ENCODE assay signal across 10 cellular contexts in the genomic region with DNA sequence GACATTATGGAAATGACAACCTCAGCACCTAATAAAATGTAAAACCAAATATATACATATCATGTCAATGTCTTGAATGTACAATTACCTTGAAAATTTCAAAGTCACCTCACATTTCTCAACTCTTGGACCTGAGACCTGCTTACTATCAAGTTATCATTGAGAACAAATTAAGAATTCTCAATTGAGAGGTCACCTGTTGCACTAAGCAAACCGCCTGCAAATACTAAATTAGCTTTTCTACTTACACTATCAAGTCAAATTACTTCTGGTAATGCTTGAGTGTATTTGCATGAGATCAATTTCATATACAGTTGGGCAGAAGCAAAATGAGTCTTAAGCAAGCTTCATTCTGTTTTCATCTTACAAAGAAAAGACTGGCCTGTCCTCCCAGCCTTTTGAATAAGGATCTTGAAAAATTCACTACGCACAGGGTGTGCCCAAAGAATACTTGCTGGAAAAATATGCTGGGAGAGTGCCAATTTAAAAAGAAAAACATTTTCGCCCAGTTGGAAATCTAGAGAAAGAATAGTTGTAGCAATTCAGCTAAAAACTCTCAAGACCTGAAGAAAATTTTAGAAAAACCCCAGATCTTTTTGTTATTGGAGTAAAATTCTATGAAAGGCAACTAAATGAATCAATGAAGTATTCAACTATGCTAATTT. TPM values are rescaled to one million over a fixed set of nuclear protein-coding genes. Genes with fewer than 3 reads are reported as not detected.
A peak's percentile ranks its signal among the peaks of the same experiment; 100 is the strongest.
DNase-seq lines count a peak whose midpoint lies in the region; ATAC-seq, FAIRE-seq and TF ChIP-seq lines count a peak whose summit lies in the region.
"Had no signal": no experiment of that assay in that cellular context is flagged by ENCODE, and none has a peak within 500 bp of the region (broad histone marks: within the 10 kb centered on the region; RNA-seq: fewer than 3 reads in every experiment).

No MANE protein-coding gene starts in this region.

- peaks cover 76% of the 10 kb centered on the region for H3K4me1 Mint-ChIP-seq in activated naive CD4-positive, alpha-beta T cell treated with anti-CD3 and anti-CD28 coated beads, Interleukin-2, amount 10 ng/mL, durations not matched to agents 7 days and 5 days

- BruUV-seq in GM12878 (replicated peaks; lab: Mats Ljungman, UMichigan), result no TSS peak

- no peaks in the 10 kb centered on the region for H3K9me3 Mint-ChIP-seq in activated naive CD4-positive, alpha-beta T cell treated with anti-CD3 and anti-CD28 coated beads, Interleukin-2, amount 10 ng/mL, durations not matched to agents 7 days and 5 days
- H3K9me3 Mint-ChIP-seq: dendritic cell treated with granulocyte-macrophage colony-stimulating factor and Interleukin-4, amounts not matched to agents 40 ng/mL and 50 ng/mL, for 4 days had no signal

- CTCF ChIA-PET in activated naive CD4-positive, alpha-beta T cell treated with anti-CD3 and anti-CD28 coated beads, Interleukin-2, amount 10 ng/mL, durations not matched to agents 7 days and 5 days (lab: Charles Lee), result interaction anchor here (0.8 to 1.6 kb wide), 3 partner anchors 13 to 30 kb away, joined by 4 to 9 read pairs (median 4); no protein-coding TSS in a partner anchor
- CTCF ChIA-PET in GM12878 (lab: Yijun Ruan, JAX), result interaction anchor here (0.9 to 7.4 kb wide), 9 partner anchors 9 to 55 kb away, joined by 3 to 64 read pairs (median 9); no protein-coding TSS in a partner anchor

- FAIRE-seq in GM12878 (lab: Jason Lieb, UNC), result no peak
- FAIRE-seq: TTC549 had no signal

- RAD21 ChIA-PET in GM12878 (lab: Charles Lee; ENCODE audit: unreplicated experiment), result interaction anchor here (0.8 to 11.0 kb wide), 11 partner anchors 10 to 109 kb away, joined by 3 to 130 read pairs (median 4); a partner anchor contains a TSS

- H3K27me3 ChIP-seq in GM12878 (replicated peaks in 1 of 2; ENCODE audit: control insufficient read depth in 2 of 2, insufficient read depth in 2 of 2, low read length in 1 of 2) (no peaks in the 10 kb centered on the region), transverse colon (no peaks in the 10 kb centered on the region)

- intact Hi-C loops in GM12878 (cut with micrococcal nuclease; ENCODE audit: unreplicated experiment), result no loop called here
- intact Hi-C loops in transverse colon (cut with DNase I; ENCODE audit: low total_unique reads), result no loop called here

- H3K27ac Mint-ChIP-seq in activated naive CD4-positive, alpha-beta T cell treated with anti-CD3 and anti-CD28 coated beads, Interleukin-2, amount 10 ng/mL, durations not matched to agents 7 days and 5 days, result peak overlapping the region; percentile 50

- H3K4me3 ChIP-seq in GM12878 (no peak overlapping the region), transverse colon (no peak overlapping the region)

- H3K4me2 ChIP-seq in GM12878 (ENCODE audit: control insufficient read depth, insufficient read depth), result peak overlapping the region; percentile 89

- peaks cover 80% of the 10 kb centered on the region for H3K4me1 ChIP-seq in GM12878 (ENCODE audit: control insufficient read depth, insufficient read depth, low read length)
- peaks cover 42 to 89% (median 57%) of the 10 kb centered on the region in 4 donors for H3K4me1 ChIP-seq in transverse colon

- no peaks in the 10 kb centered on the region for H3K27me3 Mint-ChIP-seq in activated naive CD4-positive, alpha-beta T cell treated with anti-CD3 and anti-CD28 coated beads, Interleukin-2, amount 10 ng/mL, durations not matched to agents 7 days and 5 days
- H3K27me3 Mint-ChIP-seq: dendritic cell treated with granulocyte-macrophage colony-stimulating factor and Interleukin-4, amounts not matched to agents 40 ng/mL and 50 ng/mL, for 4 days had no signal

- no peak overlapping the region for H3K4me3 Mint-ChIP-seq in activated naive CD4-positive, alpha-beta T cell treated with anti-CD3 and anti-CD28 coated beads, Interleukin-2, amount 10 ng/mL, durations not matched to agents 7 days and 5 days
- H3K4me3 Mint-ChIP-seq: dendritic cell treated with granulocyte-macrophage colony-stimulating factor and Interleukin-4, amounts not matched to agents 40 ng/mL and 50 ng/mL, for 4 days had no signal

- ATAC-seq in GM12878, result no peak

- in situ Hi-C loops in GM12878 (cut with MboI), result no loop called here
- in situ Hi-C loops in transverse colon (cut with MboI; ENCODE audit: low pct_ligation_motif_present in 1 of 4, low pct_unique_long_range_greater_than_20kb in 1 of 4, low sequenced_read_pairs in 3 of 4), result no loop called here

- 61% methylated on average over 3 of the region's 3 CpGs for WGBS in GM12878 (ENCODE audit: insufficient coverage, insufficient replicate concordance, low lambda C conversion rate, missing lambda C conversion rate)
- 46 to 56% methylated on average over 3 of the region's 3 CpGs for WGBS in transverse colon (ENCODE audit: low coverage in 1 of 2), 2 donors

- no peak for TF ChIP-seq RAD21 in GM12878 (IDR thresholded peaks at IDR 0.05; ENCODE audit: insufficient read depth, low read depth, low read length)

- no peak for TF ChIP-seq POLR2A in GM12878 (IDR thresholded peaks at IDR 0.05; ENCODE audit: low read depth, low read length)
- TF ChIP-seq POLR2A in transverse colon (IDR thresholded peaks at IDR 0.05), result no peak

- SMC1A ChIA-PET in GM12878 (lab: Charles Lee; ENCODE audit: uncharacterized antibody, unreplicated experiment), result interaction anchor here (0.7 to 18.2 kb wide), 11 partner anchors 10 to 66 kb away, joined by 3 to 478 read pairs (median 4); a partner anchor contains a TSS

- peak overlapping the region; percentile 76; the same call in 1 of the 2 replicates for H3K27ac ChIP-seq in GM12878 (ENCODE audit: control insufficient read depth, insufficient read depth)
- H3K27ac ChIP-seq in transverse colon, result peak overlapping the region; percentile 4 to 34 (median 12)

- TF ChIP-seq EP300 in GM12878 (IDR thresholded peaks at IDR 0.05; ENCODE audit: borderline replicate concordance in 1 of 2, control insufficient read depth in 1 of 2, low read depth in 2 of 2, low read length in 2 of 2) (no peak), transverse colon (IDR thresholded peaks at IDR 0.05; ENCODE audit: low read depth) (no peak)

- H2AFZ ChIP-seq in GM12878 (ENCODE audit: control insufficient read depth, low read depth, low read length), result no peak overlapping the region

- peaks cover 28% of the 10 kb centered on the region for H3K36me3 Mint-ChIP-seq in activated naive CD4-positive, alpha-beta T cell treated with anti-CD3 and anti-CD28 coated beads, Interleukin-2, amount 10 ng/mL, durations not matched to agents 7 days and 5 days

- H3K36me3 ChIP-seq in GM12878 (ENCODE audit: control insufficient read depth in 2 of 2, insufficient read depth in 2 of 2, low read length in 1 of 2), result peaks cover 1 to 3% of the 10 kb centered on the region in 2 experiments; a peak in 1 of 4 replicates
- no peaks in the 10 kb centered on the region for H3K36me3 ChIP-seq in transverse colon

- H4K20me1 ChIP-seq in GM12878 (ENCODE audit: control insufficient read depth, insufficient read depth), result peaks cover 17% of the 10 kb centered on the region; the same call in 1 of the 2 replicates

- peaks cover 99% of the 10 kb centered on the region for H3K79me2 ChIP-seq in GM12878 (ENCODE audit: control insufficient read depth, insufficient read depth, low read length)

- H3K9ac ChIP-seq in GM12878 (ENCODE audit: control insufficient read depth, insufficient read depth, low read length), result no peak overlapping the region

- POLR2A ChIA-PET in GM12878 (lab: Charles Lee), result interaction anchor here (0.6 to 8.1 kb wide), 10 partner anchors 14 to 99 kb away, joined by 3 to 124 read pairs (median 5); no protein-coding TSS in a partner anchor

- no peak for DNase-seq in activated naive CD4-positive, alpha-beta T cell treated with anti-CD3 and anti-CD28 coated beads, Interleukin-2, amount 10 ng/mL, durations not matched to agents 7 days and 5 days
- DNase-seq in activated naive CD4-positive, alpha-beta T cell treated with anti-CD3 and anti-CD28 coated beads, Interleukin-2, amount 50 U/mL, for 16 hours, result no peak
- no peak for DNase-seq in GM12878 (ENCODE audit: low read depth, low spot score)
- DNase-seq in lung microvascular endothelial cell (ENCODE audit: low read depth in 2 of 2), result peak; percentile 18 to 19
- no peak for DNase-seq in transverse colon
- DNase-seq in T-helper 2 cell, result no peak
- DNase-seq in SW 1271 (lab: John Stamatoyannopoulos, UW), result no peak
- DNase-seq in SKM-1 treated with dmso at 0.1 percent for 144 hours (lab: John Stamatoyannopoulos, UW; ENCODE audit: unreplicated experiment), result no peak

- H3K9me3 ChIP-seq in GM12878 (replicated peaks; ENCODE audit: control insufficient read depth, insufficient read depth, low read length), result no peaks in the 10 kb centered on the region
- H3K9me3 ChIP-seq in transverse colon, result no peaks in the 10 kb centered on the region

- no peak for TF ChIP-seq CTCF in GM12878 (IDR thresholded peaks at IDR 0.05 in 2 of 3, conservative IDR thresholded peaks at IDR 0.05 in 1 of 3; ENCODE audit: control insufficient read depth in 2 of 3, extremely low read depth in 1 of 3, insufficient read depth in 1 of 3, low read depth in 3 of 3, low read length in 3 of 3)
- TF ChIP-seq CTCF in transverse colon (IDR thresholded peaks at IDR 0.05), result no peak

RNA-seq across cellular contexts. Expression of a gene that starts 35.7 kb away (rescaled TPM):
- 808 and 890 TPM in 2 replicates for total RNA-seq in GM12878 (2013; cell fraction: nucleolus; rRNA removed)
- 38.1 and 41.9 TPM in 2 replicates for total RNA-seq in GM12878 (2014; rRNA removed)
- 55.1 and 58.9 TPM in 2 replicates for total RNA-seq in GM12878 (2014; rRNA removed; fragmentation: Illumina TruSeq; extraction: Trizol)
- 53.1 and 60.6 TPM in 2 replicates for total RNA-seq in GM12878 (2021)
- polyA plus RNA-seq in GM12878 (2011; ENCODE audit: low read depth), result 19.3 TPM
- polyA plus RNA-seq in GM12878 (2011; rRNA removed), result 29.8 and 35.5 TPM in 2 replicates
- polyA plus RNA-seq in GM12878 (2011; cell fraction: cytosol; rRNA removed), result 19.6 and 36.4 TPM in 2 replicates
- 91.2 and 109 TPM in 2 replicates for polyA plus RNA-seq in GM12878 (2011; cell fraction: nucleus; rRNA removed)
- polyA plus RNA-seq in GM12878 (2012), result 21.5 and 25.3 TPM in 2 replicates
- polyA plus RNA-seq in GM12878 (2014; fragmentation: Illumina TruSeq; extraction: Trizol), result 27.4 and 30.2 TPM in 2 replicates
- polyA plus RNA-seq in GM12878 (2014; fragmentation: Nextera tagmentation; extraction: Ambion mirVana), result 1 to 10 TPM; 4.7 to 8.8 TPM
- polyA plus RNA-seq in GM12878 (2014; rRNA removed), result 21.8 and 28.6 TPM in 2 replicates
- polyA plus RNA-seq in GM12878 (2016; fragmentation: Nextera tagmentation; extraction: Ambion mirVana), result 10 to 100 TPM; 17.9 to 22.1 TPM
- 165 and 213 TPM in 2 replicates for polyA minus RNA-seq in GM12878 (2011; rRNA and poly(A)+ RNA removed)
- polyA minus RNA-seq in GM12878 (2011; cell fraction: cytosol; rRNA and poly(A)+ RNA removed), result 49.7 and 57.3 TPM in 2 replicates
- 183 and 241 TPM in 2 replicates for polyA minus RNA-seq in GM12878 (2011; cell fraction: nucleus; rRNA and poly(A)+ RNA removed)
- 36.4 and 84.7 TPM in 2 replicates for total RNA-seq in lung microvascular endothelial cell
- total RNA-seq in transverse colon, result 100 to 1,000 TPM in 3 of 4 donors, 10 to 100 TPM in 1; 80.3 to 201 (median 146) TPM

Comparison
In these comparisons a context has a peak if more than half of its experiments do, and no peak if none do; other contexts are left out.
1. DNase-seq: peak in lung microvascular endothelial cell (2 of 2); none in activated naive CD4-positive, alpha-beta T cell treated with anti-CD3 and anti-CD28 coated beads, Interleukin-2, amount 10 ng/mL, durations not matched to agents 7 days and 5 days (single experiment), activated naive CD4-positive, alpha-beta T cell treated with anti-CD3 and anti-CD28 coated beads, Interleukin-2, amount 50 U/mL, for 16 hours (single experiment), GM12878 (single experiment), transverse colon (single experiment), T-helper 2 cell (0 of 5), SW 1271 (0 of 2) and SKM-1 treated with dmso at 0.1 percent for 144 hours (single experiment).